7 cellular contexts compared by ENCODE assay signal in genomic region chr15:43370310-43370974, GRCh38. TPM values are rescaled to one million over a fixed set of nuclear protein-coding genes. Genes with fewer than 3 reads are reported as not detected.
DNase-seq lines count a peak whose midpoint lies in the region; ATAC-seq and TF ChIP-seq lines count a peak whose summit lies in the region.

No MANE protein-coding gene starts in this region.

- DNase-seq in EH (ENCODE audit: low read depth) (peak; percentile 53), ascending aorta (ENCODE audit: low spot score in 2 of 2) (peak in 1 of 2 donors; percentile 63), iPS DF 6.9 (ENCODE audit: low read depth, low spot score) (no peak), skeletal muscle cell (ENCODE audit: low read depth) (no peak), NCI-H446 (lab: John Stamatoyannopoulos, UW) (no peak)

- ATAC-seq in GM21381 (IDR thresholded peaks at IDR 0.05; ENCODE audit: unreplicated experiment), result peak; percentile 46

- whole genome bisulfite sequencing in iPS DF 6.9 (ENCODE audit: insufficient coverage, insufficient read length), result no CpG with 5 or more reads among the region's 45 CpGs

- no peak for TF ChIP-seq CTCF in ascending aorta (IDR thresholded peaks at IDR 0.05)

- H3K36me3 ChIP-seq in ascending aorta (peaks cover 17 to 19% of the 10 kb centered on the region in 2 donors), iPS DF 6.9 (ENCODE audit: control insufficient read depth, insufficient read depth, low read length) (peaks cover 11% of the 10 kb centered on the region)

- no peak for TF ChIP-seq RAD21 in Ishikawa (IDR thresholded peaks at IDR 0.05; ENCODE audit: low read depth)

- intact Hi-C loops in ascending aorta (cut with DNase I), result loop anchor here (2.0 kb wide), 1 partner anchor 40 kb away; the partner anchor contains the start of gene LCMT2

- H3K4me1 ChIP-seq in ascending aorta, result peaks cover 0 to 11% of the 10 kb centered on the region in 2 donors
- no peaks in the 10 kb centered on the region for H3K4me1 ChIP-seq in iPS DF 6.9 (ENCODE audit: control insufficient read depth, insufficient read depth, low read length)

- TF ChIP-seq EP300 in Ishikawa (IDR thresholded peaks at IDR 0.05; ENCODE audit: borderline replicate concordance), result no peak

- H3K27me3 ChIP-seq in ascending aorta (no peaks in the 10 kb centered on the region), iPS DF 6.9 (ENCODE audit: control insufficient read depth, insufficient read depth, low read length) (no peaks in the 10 kb centered on the region)

- peak overlapping the region; percentile 83 to 92 for H3K4me3 ChIP-seq in ascending aorta
- H3K4me3 ChIP-seq in iPS DF 6.9 (ENCODE audit: low read length), result peak overlapping the region; percentile 99
- H3K4me3 ChIP-seq in skeletal muscle cell (ENCODE audit: low read depth, low read length), result peak overlapping the region; percentile 77

- H3K9me3 ChIP-seq in ascending aorta (no peaks in the 10 kb centered on the region), iPS DF 6.9 (ENCODE audit: control insufficient read depth, insufficient read depth, low read length) (no peaks in the 10 kb centered on the region)

- H3K27ac ChIP-seq in ascending aorta (peak overlapping the region; percentile 44 to 62), iPS DF 6.9 (ENCODE audit: low read length) (no peak overlapping the region)

TF ChIP-seq in Ishikawa, 13 proteins besides CTCF, POLR2A, EP300 and RAD21:
- TF ChIP-seq USF1 (IDR thresholded peaks at IDR 0.05) (no peak), TCF12 (IDR thresholded peaks at IDR 0.05; ENCODE audit: low read depth) (no peak), NFIC (IDR thresholded peaks at IDR 0.05) (no peak), REST (IDR thresholded peaks at IDR 0.05; ENCODE audit: low read depth) (0 out of 2 replicates have a peak, but pooled peaks have one; percentile 7), CEBPB (IDR thresholded peaks at IDR 0.05) (no peak), CREB1 (IDR thresholded peaks at IDR 0.05; ENCODE audit: low read depth) (no peak)

RNA-seq across cellular contexts. Expression of gene ZSCAN29, which starts 0.4 kb away (rescaled TPM):
- total RNA-seq in ascending aorta, result 7.8 TPM

RNA-seq across cellular contexts. Expression of gene TUBGCP4, which starts 0.5 kb away (rescaled TPM):
- 13.4 TPM for total RNA-seq in ascending aorta

RNA-seq across cellular contexts. Expression of gene LCMT2, which starts 40.1 kb away (rescaled TPM):
- total RNA-seq in ascending aorta, result 1.2 TPM
